ENCODE assay signal across 8 cellular contexts in the genomic region with DNA sequence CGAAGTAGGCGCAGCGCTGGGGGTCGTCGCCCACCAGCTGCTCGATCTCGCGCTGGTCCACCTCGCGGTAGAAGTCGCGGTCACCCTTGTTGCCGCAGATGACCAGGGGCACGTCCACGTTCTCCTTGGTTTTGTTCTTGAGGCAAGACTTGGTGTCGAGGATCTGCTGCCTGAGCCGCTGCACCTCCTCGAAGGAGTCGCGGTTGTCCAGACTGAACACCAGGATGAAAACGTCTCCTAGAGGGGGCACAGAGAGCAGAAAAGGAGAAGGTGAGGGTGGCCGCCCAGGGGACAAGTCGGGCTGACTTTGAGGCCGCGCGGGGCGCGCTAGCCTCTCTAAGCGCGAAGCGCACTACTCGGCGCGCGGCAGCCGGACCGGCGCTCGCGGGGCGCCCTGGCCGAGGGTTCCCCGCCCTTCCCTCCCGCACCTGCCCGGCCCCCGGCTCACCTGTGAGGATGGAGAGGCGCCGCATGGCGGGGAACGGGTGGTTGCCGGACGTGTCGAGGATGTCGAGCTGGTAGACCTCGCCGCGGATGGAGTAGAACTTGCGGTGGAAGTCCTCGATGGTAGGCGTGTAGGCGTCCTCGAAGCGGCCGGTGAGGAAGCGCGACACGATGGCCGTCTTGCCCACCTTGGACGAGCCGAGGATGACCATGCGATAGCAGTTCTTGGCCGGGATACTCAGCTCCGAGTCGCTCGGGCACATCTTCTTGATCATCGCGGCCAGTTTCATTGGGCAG. TPM values are rescaled to one million over a fixed set of nuclear protein-coding genes. Genes with fewer than 3 reads are reported as not detected.
DNase-seq lines count a peak whose midpoint lies in the region; ATAC-seq, FAIRE-seq and TF ChIP-seq lines count a peak whose summit lies in the region.

No MANE protein-coding gene starts in this region.

- peaks cover 9 to 27% (median 18%) of the 10 kb centered on the region in 11 experiments; a peak in 15 of 22 replicates for H3K36me3 ChIP-seq in BLaER1 treated with 17β-estradiol and CSF1 and Interleukin-3, amounts not matched to agents 10 nM and 100 nM
- H3K36me3 ChIP-seq in heart right ventricle (peaks cover 0 to 23% (median 15%) of the 10 kb centered on the region in 9 donors), prostate gland (no peaks in the 10 kb centered on the region)

- WGBS in heart right ventricle, 2 donors = 1% methylated on average over 69 to 77 of the region's 77 CpGs
- 2% methylated on average over 64 of the region's 77 CpGs for WGBS in prostate gland

- H3K9ac ChIP-seq in BLaER1 treated with 17β-estradiol and CSF1 and Interleukin-3, amounts not matched to agents 10 nM and 100 nM = peak overlapping the region; percentile 60 to 82 (median 75)

- no peak for TF ChIP-seq POLR2A in prostate gland (IDR thresholded peaks at IDR 0.05)

- ATAC-seq in heart right ventricle (peak in 4 of 8 donors; percentile 0 to 18 (median 4)), HG02623 (IDR thresholded peaks at IDR 0.05; ENCODE audit: unreplicated experiment) (no peak), HG02885 (IDR thresholded peaks at IDR 0.05; ENCODE audit: poor library complexity, unreplicated experiment) (no peak), HG03280 (IDR thresholded peaks at IDR 0.05; ENCODE audit: unreplicated experiment) (no peak)

- DNase-seq in HTR-8/SVneo (ENCODE audit: insufficient read length, low spot score) (no peak), heart right ventricle (peak in 1 of 2 donors; percentile 41), prostate gland (ENCODE audit: low spot score) (peak; percentile 36)

- TF ChIP-seq CTCF in heart right ventricle (IDR thresholded peaks at IDR 0.05) (no peak), prostate gland (IDR thresholded peaks at IDR 0.05) (peak in 1 of 4 experiments; percentile 3)

- FAIRE-seq in HTR-8/SVneo (lab: Jason Lieb, UNC) = peak; percentile 83

- no peaks in the 10 kb centered on the region for H3K9me3 ChIP-seq in BLaER1 treated with 17β-estradiol and CSF1 and Interleukin-3, amounts not matched to agents 10 nM and 100 nM (replicated peaks in 1 of 11)
- no peaks in the 10 kb centered on the region for H3K9me3 ChIP-seq in heart right ventricle
- no peaks in the 10 kb centered on the region for H3K9me3 ChIP-seq in prostate gland

- H4K20me1 ChIP-seq in BLaER1 treated with 17β-estradiol and CSF1 and Interleukin-3, amounts not matched to agents 10 nM and 100 nM = peaks cover 35 to 66% (median 45%) of the 10 kb centered on the region in 11 experiments; a peak in 21 of 22 replicates

- peak overlapping the region; percentile 61 to 82 (median 70) for H3K4me3 ChIP-seq in BLaER1 treated with 17β-estradiol and CSF1 and Interleukin-3, amounts not matched to agents 10 nM and 100 nM
- H3K4me3 ChIP-seq in heart right ventricle (peak overlapping the region; percentile 38 to 75 (median 66)), prostate gland (peak overlapping the region; percentile 55 to 79)

- H3K27me3 ChIP-seq in BLaER1 treated with 17β-estradiol and CSF1 and Interleukin-3, amounts not matched to agents 10 nM and 100 nM = peaks cover 21 to 33% (median 27%) of the 10 kb centered on the region in 11 experiments
- H3K27me3 ChIP-seq in heart right ventricle = peaks cover 0 to 22% (median 0%) of the 10 kb centered on the region in 7 donors
- no peaks in the 10 kb centered on the region for H3K27me3 ChIP-seq in prostate gland (replicated peaks; ENCODE audit: insufficient read depth)

- H3K36me3 Mint-ChIP-seq in activated naive CD4-positive, alpha-beta T cell treated with anti-CD3 and anti-CD28 coated beads, Interleukin-2, amount 50 U/mL, for 24 hours = peaks cover 2% of the 10 kb centered on the region

- H3K9me3 Mint-ChIP-seq in activated naive CD4-positive, alpha-beta T cell treated with anti-CD3 and anti-CD28 coated beads, Interleukin-2, amount 50 U/mL, for 24 hours = no peaks in the 10 kb centered on the region

- no peak overlapping the region for H3K27ac Mint-ChIP-seq in activated naive CD4-positive, alpha-beta T cell treated with anti-CD3 and anti-CD28 coated beads, Interleukin-2, amount 50 U/mL, for 24 hours

- peaks cover 48 to 85% (median 75%) of the 10 kb centered on the region in 10 experiments for H3K4me1 ChIP-seq in BLaER1 treated with 17β-estradiol and CSF1 and Interleukin-3, amounts not matched to agents 10 nM and 100 nM
- peaks cover 9 to 62% (median 47%) of the 10 kb centered on the region in 9 donors for H3K4me1 ChIP-seq in heart right ventricle
- peaks cover 22% of the 10 kb centered on the region for H3K4me1 ChIP-seq in prostate gland (replicated peaks)

- H3K4me2 ChIP-seq in BLaER1 treated with 17β-estradiol and CSF1 and Interleukin-3, amounts not matched to agents 10 nM and 100 nM = peak overlapping the region; percentile 94 to 99 (median 99)

- peaks cover 11% of the 10 kb centered on the region for H3K4me1 Mint-ChIP-seq in activated naive CD4-positive, alpha-beta T cell treated with anti-CD3 and anti-CD28 coated beads, Interleukin-2, amount 50 U/mL, for 24 hours

- intact Hi-C loops in heart right ventricle (cut with DNase I) = loop anchor here (1.0 to 10.0 kb wide), 16 partner anchors 19 to 149 kb away; a partner anchor contains a TSS
- intact Hi-C loops in prostate gland (cut with DNase I) = loop anchor here (2.0 to 5.0 kb wide), 3 partner anchors 75 to 147 kb away; no protein-coding TSS in a partner anchor

- peaks cover 2% of the 10 kb centered on the region for H3K27me3 Mint-ChIP-seq in activated naive CD4-positive, alpha-beta T cell treated with anti-CD3 and anti-CD28 coated beads, Interleukin-2, amount 50 U/mL, for 24 hours

- H3K4me3 Mint-ChIP-seq in activated naive CD4-positive, alpha-beta T cell treated with anti-CD3 and anti-CD28 coated beads, Interleukin-2, amount 50 U/mL, for 24 hours = peak overlapping the region; percentile 86

- H3K27ac ChIP-seq in BLaER1 treated with 17β-estradiol and CSF1 and Interleukin-3, amounts not matched to agents 10 nM and 100 nM = peak overlapping the region in 9 of 11 experiments; percentile 21 to 62 (median 56); a peak in 13 of 22 replicates
- H3K27ac ChIP-seq in heart right ventricle = peak overlapping the region; percentile 56 to 97 (median 90)
- peak overlapping the region; percentile 92 to 95 for H3K27ac ChIP-seq in prostate gland

RNA-seq across cellular contexts. Expression of a gene that starts 0.6 kb away (rescaled TPM):
- total RNA-seq in heart right ventricle (10 to 100 TPM in 4 of 10 donors, 1 to 10 TPM in 6; 2.2 to 67.7 (median 6.8) TPM), prostate gland (100 to 1,000 TPM; 124 to 175 TPM)
- 10 to 100 TPM; 26.3 to 85.8 TPM for polyA plus RNA-seq in heart right ventricle

RNA-seq across cellular contexts. Expression of a gene that starts 18.8 kb away (rescaled TPM):
- 10 to 100 TPM; 31.4 to 42.0 (median 35.2) TPM for total RNA-seq in heart right ventricle
- 10 to 100 TPM; 32.6 to 33.8 TPM for polyA plus RNA-seq in heart right ventricle
- 10 to 100 TPM; 27.8 to 31.7 TPM for total RNA-seq in prostate gland
